8 cellular contexts compared by ENCODE assay signal in genomic region chr1:121187914-121188313, GRCh38. TPM values are rescaled to one million over a fixed set of nuclear protein-coding genes. Genes with fewer than 3 reads are reported as not detected.
DNase-seq lines count a peak whose midpoint lies in the region; ATAC-seq, FAIRE-seq and TF ChIP-seq lines count a peak whose summit lies in the region.
"Not testable (repeated sequence)": the region's sequence is repeated elsewhere in the genome, so short reads cannot be mapped to it uniquely, and the experiment has no call there.

No MANE protein-coding gene starts in this region.

- peak; percentile 1 for DNase-seq in NCI-H226
- DNase-seq in activated CD4-positive, alpha-beta T cell treated with anti-CD3 and anti-CD28 coated beads, Interleukin-2, amount 10 ng/mL, durations not matched to agents 24 days and 14 days, result peak; percentile 55
- DNase-seq in astrocyte (ENCODE audit: low read depth); esophagus muscularis mucosa (ENCODE audit: extremely low spot score): not testable (repeated sequence)
- peak in 1 of 9 donors; percentile 3 for DNase-seq in naive thymus-derived CD4-positive, alpha-beta T cell

- H3K4me1 ChIP-seq in ACC112 (ENCODE audit: control insufficient read depth, insufficient read depth, low read length, unreplicated experiment); DOHH2 (ENCODE audit: control insufficient read depth, low read length); astrocyte (ENCODE audit: insufficient read depth, low read length); naive thymus-derived CD4-positive, alpha-beta T cell (ENCODE audit: control insufficient read depth in 2 of 2, insufficient read depth in 2 of 2, low read length in 2 of 2); skeletal muscle satellite cell (ENCODE audit: control insufficient read depth, insufficient read depth, low read length): not testable (repeated sequence)
- H3K4me1 ChIP-seq in esophagus muscularis mucosa, result peaks cover 0 to 10% (median 6%) of the 10 kb centered on the region in 4 donors

- not testable (repeated sequence) for H3K9ac ChIP-seq in astrocyte (ENCODE audit: low read length); skeletal muscle satellite cell (ENCODE audit: low read depth, low read length)

- not testable (repeated sequence) for TF ChIP-seq POLR2A in esophagus muscularis mucosa (IDR thresholded peaks at IDR 0.05; ENCODE audit: low read depth)

- not testable (repeated sequence) for H3K4me1 Mint-ChIP-seq in activated CD4-positive, alpha-beta T cell treated with anti-CD3 and anti-CD28 coated beads, Interleukin-2, amount 10 ng/mL, durations not matched to agents 24 days and 14 days; astrocyte (ENCODE audit: low read depth, unreplicated experiment); naive thymus-derived CD4-positive, alpha-beta T cell

- H3F3A ChIP-seq in DOHH2 (ENCODE audit: control insufficient read depth, insufficient read depth), result not testable (repeated sequence)

- POLR2A ChIA-PET in naive thymus-derived CD4-positive, alpha-beta T cell (lab: Charles Lee), result not testable (repeated sequence)

- H3K4me3 ChIP-seq in ACC112 (ENCODE audit: low read depth, low read length), result peak overlapping the region; percentile 59
- not testable (repeated sequence) for H3K4me3 ChIP-seq in DOHH2 (ENCODE audit: low read length); astrocyte (ENCODE audit: insufficient read depth, low read depth, low read length); naive thymus-derived CD4-positive, alpha-beta T cell (ENCODE audit: low read length); skeletal muscle satellite cell (ENCODE audit: low read length)
- peak overlapping the region; percentile 14 to 42 (median 23) for H3K4me3 ChIP-seq in esophagus muscularis mucosa

- intact Hi-C loops in activated CD4-positive, alpha-beta T cell treated with anti-CD3 and anti-CD28 coated beads, Interleukin-2, amount 10 ng/mL, durations not matched to agents 24 days and 14 days (cut with micrococcal nuclease); esophagus muscularis mucosa (cut with DNase I): not testable (repeated sequence)
- intact Hi-C loops in naive thymus-derived CD4-positive, alpha-beta T cell (cut with micrococcal nuclease), result loop anchor here in 1 of 2 donors (10.0 kb wide), 1 partner anchor 327 kb away; no protein-coding TSS in a partner anchor

- not testable (repeated sequence) for H3K27me3 Mint-ChIP-seq in activated CD4-positive, alpha-beta T cell treated with anti-CD3 and anti-CD28 coated beads, Interleukin-2, amount 10 ng/mL, durations not matched to agents 24 days and 14 days; astrocyte (ENCODE audit: low read depth, unreplicated experiment); naive thymus-derived CD4-positive, alpha-beta T cell

- H4K20me1 ChIP-seq in DOHH2 (ENCODE audit: control insufficient read depth, insufficient read depth, low read depth, low read length); astrocyte (ENCODE audit: insufficient read depth, low read length): not testable (repeated sequence)

- not testable (repeated sequence) for H3K27me3 ChIP-seq in ACC112 (ENCODE audit: insufficient read depth, low read length); DOHH2 (ENCODE audit: control insufficient read depth, low read length); astrocyte (ENCODE audit: insufficient read depth, low read length); esophagus muscularis mucosa; naive thymus-derived CD4-positive, alpha-beta T cell (ENCODE audit: control insufficient read depth in 2 of 2, insufficient read depth in 2 of 2, low read length in 2 of 2); skeletal muscle satellite cell (ENCODE audit: control insufficient read depth, insufficient read depth, low read length)

- not testable (repeated sequence) for FAIRE-seq in astrocyte (lab: Jason Lieb, UNC)

- ATAC-seq in naive thymus-derived CD4-positive, alpha-beta T cell, result not testable (repeated sequence)

- CTCF ChIA-PET in naive thymus-derived CD4-positive, alpha-beta T cell (lab: Charles Lee), result not testable (repeated sequence)

- peak overlapping the region; percentile 19; the same call in 1 of the 2 replicates for H3K4me2 ChIP-seq in DOHH2 (ENCODE audit: low read length)
- peak overlapping the region; percentile 67 for H3K4me2 ChIP-seq in astrocyte (ENCODE audit: low read length)
- peak overlapping the region; percentile 54 for H3K4me2 ChIP-seq in skeletal muscle satellite cell (ENCODE audit: low read length)

- peak overlapping the region; percentile 53 for H3K27ac Mint-ChIP-seq in activated CD4-positive, alpha-beta T cell treated with anti-CD3 and anti-CD28 coated beads, Interleukin-2, amount 10 ng/mL, durations not matched to agents 24 days and 14 days
- H3K27ac Mint-ChIP-seq in astrocyte (ENCODE audit: unreplicated experiment); naive thymus-derived CD4-positive, alpha-beta T cell: not testable (repeated sequence)

- H3K4me3 Mint-ChIP-seq in activated CD4-positive, alpha-beta T cell treated with anti-CD3 and anti-CD28 coated beads, Interleukin-2, amount 10 ng/mL, durations not matched to agents 24 days and 14 days, result peak overlapping the region; percentile 79
- H3K4me3 Mint-ChIP-seq in astrocyte (ENCODE audit: unreplicated experiment), result peak overlapping the region; percentile 87
- peak overlapping the region in 7 of 10 donors; percentile 39 to 81 (median 59) for H3K4me3 Mint-ChIP-seq in naive thymus-derived CD4-positive, alpha-beta T cell

- not testable (repeated sequence) for H3K9me2 ChIP-seq in DOHH2 (replicated peaks; ENCODE audit: control insufficient read depth, low read length)

- not testable (repeated sequence) for H3K36me3 ChIP-seq in ACC112 (ENCODE audit: insufficient read depth, low read length); DOHH2 (ENCODE audit: control insufficient read depth, low read length); astrocyte (ENCODE audit: insufficient read depth, low read length); esophagus muscularis mucosa; naive thymus-derived CD4-positive, alpha-beta T cell (ENCODE audit: control insufficient read depth in 2 of 3, insufficient read depth in 3 of 3, low read length in 3 of 3); skeletal muscle satellite cell (ENCODE audit: insufficient read depth, low read length)

- not testable (repeated sequence) for H3K79me2 ChIP-seq in ACC112 (ENCODE audit: control insufficient read depth, insufficient read depth, low read length, unreplicated experiment); DOHH2 (ENCODE audit: control insufficient read depth, low read length); astrocyte (ENCODE audit: insufficient read depth, low read length)

- TF ChIP-seq CTCF in DOHH2 (IDR thresholded peaks at IDR 0.05; ENCODE audit: low read depth, low read length, poor library complexity, severe bottlenecking); astrocyte (IDR thresholded peaks at IDR 0.05; ENCODE audit: insufficient read depth, low read depth, low read length); esophagus muscularis mucosa (IDR thresholded peaks at IDR 0.05): not testable (repeated sequence)

- H3K36me3 Mint-ChIP-seq in activated CD4-positive, alpha-beta T cell treated with anti-CD3 and anti-CD28 coated beads, Interleukin-2, amount 10 ng/mL, durations not matched to agents 24 days and 14 days (ENCODE audit: low read depth); astrocyte (ENCODE audit: low read depth, unreplicated experiment); naive thymus-derived CD4-positive, alpha-beta T cell: not testable (repeated sequence)

- H3K9me3 Mint-ChIP-seq in activated CD4-positive, alpha-beta T cell treated with anti-CD3 and anti-CD28 coated beads, Interleukin-2, amount 10 ng/mL, durations not matched to agents 24 days and 14 days; astrocyte (ENCODE audit: unreplicated experiment); naive thymus-derived CD4-positive, alpha-beta T cell: not testable (repeated sequence)

- not testable (repeated sequence) for H2AFZ ChIP-seq in ACC112 (ENCODE audit: low read length, unreplicated experiment); astrocyte (ENCODE audit: low read depth, low read length)

- 86% methylated on average over 4 of the region's 5 CpGs for WGBS in esophagus muscularis mucosa

- not testable (repeated sequence) for H3K27ac ChIP-seq in ACC112 (ENCODE audit: low read depth, low read length); DOHH2 (ENCODE audit: low read depth, low read length); astrocyte (ENCODE audit: low read depth, low read length); esophagus muscularis mucosa (replicated peaks in 1 of 4); naive thymus-derived CD4-positive, alpha-beta T cell (ENCODE audit: low read depth, low read length)

- TF ChIP-seq EP300 in esophagus muscularis mucosa (IDR thresholded peaks at IDR 0.05), result not testable (repeated sequence)

- not testable (repeated sequence) for H3K9me3 ChIP-seq in DOHH2 (ENCODE audit: control insufficient read depth, insufficient read depth, low read length); astrocyte (ENCODE audit: insufficient read depth, low read depth, low read length); esophagus muscularis mucosa; naive thymus-derived CD4-positive, alpha-beta T cell (ENCODE audit: control insufficient read depth in 2 of 3, low read length in 3 of 3); skeletal muscle satellite cell (replicated peaks; ENCODE audit: low read length)

RNA-seq across cellular contexts. Expression of gene SRGAP2C, which starts 3.1 kb away (rescaled TPM):
- total RNA-seq in activated CD4-positive, alpha-beta T cell treated with anti-CD3 and anti-CD28 coated beads, Interleukin-2, amount 10 ng/mL, durations not matched to agents 24 days and 14 days, result 40.8 and 47.5 TPM in 2 replicates
- total RNA-seq in astrocyte, result 65.3 and 73.1 TPM in 2 replicates
- total RNA-seq in esophagus muscularis mucosa, result 10 to 100 TPM; 32.6 to 41.5 (median 36.1) TPM
- 10 to 100 TPM in 4 of 5 experiments, 1 to 10 TPM in 1; 6.8 to 43.4 (median 22.9) TPM for total RNA-seq in naive thymus-derived CD4-positive, alpha-beta T cell
- 1 to 10 TPM; 1.2 to 1.8 TPM for polyA plus RNA-seq in naive thymus-derived CD4-positive, alpha-beta T cell
- total RNA-seq in skeletal muscle satellite cell (2012; rRNA removed), result 12.0 and 18.0 TPM in 2 replicates

RNA-seq across cellular contexts. Expression of gene FAM72B, which starts 3.8 kb away (rescaled TPM):
- total RNA-seq in activated CD4-positive, alpha-beta T cell treated with anti-CD3 and anti-CD28 coated beads, Interleukin-2, amount 10 ng/mL, durations not matched to agents 24 days and 14 days, result 21.6 and 23.0 TPM in 2 replicates
- total RNA-seq in astrocyte (2.9 and 3.4 TPM in 2 replicates), esophagus muscularis mucosa (under 1 TPM in 2 of 4 donors, not detected in 2; 0.19 to 0.63 TPM)
- total RNA-seq in naive thymus-derived CD4-positive, alpha-beta T cell, result 10 to 100 TPM in 1 of 5 experiments, 1 to 10 TPM in 1, under 1 TPM in 2, not detected in 1; 0.51 to 14.2 (median 1.2) TPM
- under 1 TPM; 0.27 to 0.35 TPM for polyA plus RNA-seq in naive thymus-derived CD4-positive, alpha-beta T cell
- total RNA-seq in skeletal muscle satellite cell (2012; rRNA removed), result 3.1 and 4.1 TPM in 2 replicates
